In genomic region chr2:146130290-146130689, GRCh38 we compare ENCODE assay signal across 29 cellular contexts.
"Had no signal": no experiment of that assay in that cellular context is flagged by ENCODE, and none has a peak within 500 bp of the region (broad histone marks: within the 10 kb centered on the region; RNA-seq: fewer than 3 reads in every experiment).

No MANE protein-coding gene starts in this region.

- H3K36me3 Mint-ChIP-seq: activated naive CD8-positive, alpha-beta T cell had no signal

- H3K9me3 ChIP-seq: body of pancreas, left lung, lower lobe of right lung, neutrophil, pancreas, prostate gland, testis, transverse colon had no signal

- DNase-seq: activated CD4-positive, alpha-beta T cell treated with anti-CD3 and anti-CD28 coated beads for 4 hours; activated CD4-positive, alpha-beta T cell treated with anti-CD3 and anti-CD28 coated beads, Interleukin-2, amount 50 U/mL, for 4 hours; activated effector memory CD4-positive, alpha-beta T cell treated with Interleukin-2 at 50 U/mL for 16 hours; activated naive CD4-positive, alpha-beta T cell treated with Interleukin-2 at 50 U/mL for 16 hours; activated T-cell treated with anti-CD3 and anti-CD28 coated beads for 4 hours; anterior cingulate cortex; body of pancreas; cerebellar nuclear complex; effector memory CD8-positive, alpha-beta T cell; head of caudate nucleus; left lung; lower lobe of right lung; pancreas; retina; small intestine; stimulated activated CD4-positive, alpha-beta T cell treated with anti-CD3 and anti-CD28 coated beads, Interleukin-4, amount 100 ng/mL, for 4 hours; stimulated activated CD8-positive, alpha-beta memory T cell treated with anti-CD3 and anti-CD28 coated beads, Interleukin-4, amount 100 ng/mL, for 48 hours; stimulated activated naive CD4-positive, alpha-beta T cell; T-helper 1 cell; testis; transverse colon had no signal

- H3K27me3 ChIP-seq: body of pancreas, cardiac muscle cell, left lung, neutrophil, pancreas, testis, transverse colon had no signal

- ATAC-seq: body of pancreas; effector memory CD8-positive, alpha-beta T cell; left lung; pancreas; sciatic nerve had no signal

- H3K4me1 ChIP-seq: body of pancreas, left lung, lower lobe of right lung, pancreas, prostate gland, testis, transverse colon had no signal

- H3K27me3 Mint-ChIP-seq: activated naive CD8-positive, alpha-beta T cell; effector memory CD8-positive, alpha-beta T cell had no signal

- H3K27ac Mint-ChIP-seq: activated naive CD8-positive, alpha-beta T cell; effector memory CD8-positive, alpha-beta T cell; T-helper 2 cell treated with Interferon-gamma antibody and Interleukin-4, amounts not matched to agents 5 μg/mL and 100 μg/mL, for 36 hours had no signal

- H3K4me3 ChIP-seq: body of pancreas, cardiac muscle cell, coronary artery, left lung, lower lobe of right lung, pancreas, prostate gland, testis, transverse colon had no signal

- H3K4me3 Mint-ChIP-seq: activated naive CD8-positive, alpha-beta T cell; effector memory CD8-positive, alpha-beta T cell; nephron; T-helper 2 cell treated with Interferon-gamma antibody and Interleukin-4, amounts not matched to agents 5 μg/mL and 100 μg/mL, for 36 hours had no signal

- H3K27ac ChIP-seq: body of pancreas, cardiac muscle cell, coronary artery, left lung, lower lobe of right lung, neutrophil, pancreas, prostate gland, testis, transverse colon had no signal

- H3K36me3 ChIP-seq: cardiac muscle cell, left lung, lower lobe of right lung, neutrophil, pancreas, prostate gland, transverse colon had no signal
